Comparison of ENCODE assay signal across 8 cellular contexts in the genomic region with DNA sequence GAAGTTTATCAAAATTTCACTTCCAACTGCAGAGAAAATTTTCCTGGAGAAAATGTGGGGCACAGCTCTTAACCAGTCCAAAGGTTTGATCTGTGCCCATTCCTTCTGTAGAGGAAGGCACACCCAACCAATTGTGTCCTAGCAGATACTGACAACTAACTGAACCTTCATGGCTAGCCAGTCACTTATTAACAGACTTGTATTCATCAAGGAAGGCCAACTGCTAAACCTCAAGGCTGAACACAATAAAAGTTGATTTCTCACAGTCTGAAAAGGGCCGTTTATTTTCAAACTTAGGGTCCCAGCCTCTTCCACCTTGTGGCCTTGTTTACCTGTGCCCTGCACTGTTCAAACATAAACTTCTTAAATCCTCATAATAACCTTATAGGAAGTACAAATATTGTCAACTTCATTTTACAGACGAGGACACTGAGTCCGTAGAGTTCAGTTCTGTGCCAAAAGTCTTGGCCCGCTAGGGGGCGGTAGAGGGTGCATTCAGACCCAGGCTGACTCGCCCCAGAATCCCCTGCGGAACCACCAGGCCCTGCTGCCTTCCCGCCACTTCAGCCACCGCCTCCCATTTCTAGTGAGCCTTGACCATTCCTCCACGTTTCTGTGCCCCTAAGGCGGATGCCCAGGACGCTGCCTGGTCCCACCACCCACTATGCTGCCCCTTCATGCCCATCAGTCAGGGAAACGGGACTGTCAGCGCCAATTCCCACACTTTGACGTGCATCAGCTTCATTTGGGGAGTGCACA. TPM values are rescaled to one million over a fixed set of nuclear protein-coding genes. Genes with fewer than 3 reads are reported as not detected.
A peak's percentile ranks its signal among the peaks of the same experiment; 100 is the strongest.
DNase-seq lines count a peak whose midpoint lies in the region; ATAC-seq and TF ChIP-seq lines count a peak whose summit lies in the region.
"Had no signal": no experiment of that assay in that cellular context is flagged by ENCODE, and none has a peak within 500 bp of the region (broad histone marks: within the 10 kb centered on the region; RNA-seq: fewer than 3 reads in every experiment).

No MANE protein-coding gene starts in this region.

- no peak overlapping the region for H3K4me3 ChIP-seq in Caco-2 (ENCODE audit: low read depth, low read length)
- H3K4me3 ChIP-seq in mucosa of descending colon: no peak overlapping the region

- H3K27ac Mint-ChIP-seq in Caco-2 (ENCODE audit: unreplicated experiment): no peak overlapping the region
- H3K27ac Mint-ChIP-seq in activated T-cell treated with anti-CD3 and anti-CD28 coated beads, Interleukin-2, amount 50 U/mL, for 72 hours: no peak overlapping the region
- H3K27ac Mint-ChIP-seq: dendritic cell treated with granulocyte-macrophage colony-stimulating factor and Interleukin-4, amounts not matched to agents 40 ng/mL and 50 ng/mL, for 4 days had no signal

- no peak overlapping the region for H3K4me3 Mint-ChIP-seq in Caco-2 (ENCODE audit: unreplicated experiment)
- no peak overlapping the region for H3K4me3 Mint-ChIP-seq in activated T-cell treated with anti-CD3 and anti-CD28 coated beads, Interleukin-2, amount 50 U/mL, for 72 hours
- H3K4me3 Mint-ChIP-seq: dendritic cell treated with granulocyte-macrophage colony-stimulating factor and Interleukin-4, amounts not matched to agents 40 ng/mL and 50 ng/mL, for 4 days had no signal

- in situ Hi-C loops in GM13977 (cut with MboI; ENCODE audit: low pct_unique_long_range_greater_than_20kb, low sequenced_read_pairs, unreplicated experiment): no loop called here

- POLR2A ChIA-PET in Caco-2 (lab: Charles Lee): no interaction called here

- H3K36me3 ChIP-seq in Caco-2 (ENCODE audit: control insufficient read depth, insufficient read depth, low read length) (no peaks in the 10 kb centered on the region), mucosa of descending colon (ENCODE audit: low read depth) (no peaks in the 10 kb centered on the region)

- ATAC-seq in activated T-cell treated with anti-CD3 and anti-CD28 coated beads, Interleukin-2, amount 50 U/mL, for 72 hours (replicated peaks in 1 of 2): no peak
- ATAC-seq in mucosa of descending colon (peak; percentile 90), HG02884 (IDR thresholded peaks at IDR 0.05; ENCODE audit: unreplicated experiment) (no peak)

- H3K9me3 Mint-ChIP-seq in Caco-2 (ENCODE audit: unreplicated experiment): no peaks in the 10 kb centered on the region
- H3K9me3 Mint-ChIP-seq in activated T-cell treated with anti-CD3 and anti-CD28 coated beads, Interleukin-2, amount 50 U/mL, for 72 hours: peaks cover 0 to 2% of the 10 kb centered on the region in 2 donors
- H3K9me3 Mint-ChIP-seq: dendritic cell treated with granulocyte-macrophage colony-stimulating factor and Interleukin-4, amounts not matched to agents 40 ng/mL and 50 ng/mL, for 4 days had no signal

- peak in 1 of 2 experiments; percentile 23 for DNase-seq in Caco-2
- DNase-seq in GM13977 (ENCODE audit: low spot score): peak; percentile 40
- DNase-seq in activated T-cell treated with anti-CD3 and anti-CD28 coated beads, Interleukin-2, amount 50 U/mL, for 72 hours: peak; percentile 27 to 46
- peak; percentile 79 to 94 (median 90) for DNase-seq in mucosa of descending colon
- no peak for DNase-seq in glomerular visceral epithelial cell (ENCODE audit: extremely low spot score)
- DNase-seq in hypothalamus (lab: John Stamatoyannopoulos, UW): no peak

- H3K4me1 ChIP-seq in Caco-2: peaks cover 16% of the 10 kb centered on the region
- H3K4me1 ChIP-seq in mucosa of descending colon (ENCODE audit: low read depth): peaks cover 23% of the 10 kb centered on the region

- peaks cover 4% of the 10 kb centered on the region for H3K27me3 Mint-ChIP-seq in Caco-2 (ENCODE audit: insufficient read depth, unreplicated experiment)
- H3K27me3 Mint-ChIP-seq in activated T-cell treated with anti-CD3 and anti-CD28 coated beads, Interleukin-2, amount 50 U/mL, for 72 hours (ENCODE audit: low read depth): peaks cover 27% of the 10 kb centered on the region

- H3K9me3 ChIP-seq in Caco-2 (peaks cover 6% of the 10 kb centered on the region; the same call in 1 of the 2 replicates), mucosa of descending colon (no peaks in the 10 kb centered on the region)

- intact Hi-C loops in Caco-2 (cut with micrococcal nuclease; ENCODE audit: unreplicated experiment) (no loop called here), mucosa of descending colon (cut with DNase I, micrococcal nuclease) (no loop called here)

- H3K27me3 ChIP-seq in Caco-2 (replicated peaks; ENCODE audit: control insufficient read depth, insufficient read depth, low read length): no peaks in the 10 kb centered on the region

- no peaks in the 10 kb centered on the region for H3K36me3 Mint-ChIP-seq in Caco-2 (ENCODE audit: insufficient read depth, unreplicated experiment)
- H3K36me3 Mint-ChIP-seq in activated T-cell treated with anti-CD3 and anti-CD28 coated beads, Interleukin-2, amount 50 U/mL, for 72 hours (ENCODE audit: insufficient read depth in 2 of 2): peaks cover 0 to 2% of the 10 kb centered on the region in 2 donors

- BruUV-seq in Caco-2 (replicated peaks; lab: Mats Ljungman, UMichigan): no TSS peak

- CTCF ChIA-PET in Caco-2 (lab: Charles Lee): interaction anchor here (0.8 kb wide), 1 partner anchor 73 kb away, joined by 3 read pairs; no protein-coding TSS in a partner anchor

- TF ChIP-seq CTCF in Caco-2 (IDR thresholded peaks at IDR 0.05; ENCODE audit: insufficient read depth in 1 of 2, low read depth in 1 of 2, low read length in 1 of 2, severe bottlenecking in 1 of 2, unreplicated experiment in 1 of 2): peak; percentile 28 to 45
- peak; percentile 37 for TF ChIP-seq CTCF in GM13977 (IDR thresholded peaks at IDR 0.05; ENCODE audit: extremely low read depth, insufficient read depth, missing control alignments)
- peak; percentile 53 for TF ChIP-seq CTCF in mucosa of descending colon (IDR thresholded peaks at IDR 0.05)

- peaks cover 15% of the 10 kb centered on the region for H3K4me1 Mint-ChIP-seq in Caco-2 (ENCODE audit: low read depth, unreplicated experiment)
- H3K4me1 Mint-ChIP-seq in activated T-cell treated with anti-CD3 and anti-CD28 coated beads, Interleukin-2, amount 50 U/mL, for 72 hours (ENCODE audit: low read depth): no peaks in the 10 kb centered on the region

RNA-seq across cellular contexts. Expression of a gene that starts 19.3 kb away (rescaled TPM):
- total RNA-seq in Caco-2 (2022): 6.0 and 9.4 TPM in 2 replicates
- not detected for total RNA-seq in activated T-cell treated with anti-CD3 and anti-CD28 coated beads, Interleukin-2, amount 50 U/mL, for 72 hours
- total RNA-seq in mucosa of descending colon: 10 to 100 TPM in 2 of 3 donors, 1 to 10 TPM in 1; 7.5 to 28.6 (median 22.7) TPM

Comparison
In these comparisons a context has a peak if more than half of its experiments do, and no peak if none do; other contexts are left out.
1. DNase-seq: peak in GM13977 (single experiment), activated T-cell treated with anti-CD3 and anti-CD28 coated beads, Interleukin-2, amount 50 U/mL, for 72 hours (2 of 2) and mucosa of descending colon (3 of 3); none in glomerular visceral epithelial cell (single experiment) and hypothalamus (0 of 51).
2. Peak in every context shown above with its lines, with median percentiles within 50 percentile points of each other: CTCF ChIP-seq.